Comparison of ENCODE assay signal across 17 cellular contexts in the genomic region with DNA sequence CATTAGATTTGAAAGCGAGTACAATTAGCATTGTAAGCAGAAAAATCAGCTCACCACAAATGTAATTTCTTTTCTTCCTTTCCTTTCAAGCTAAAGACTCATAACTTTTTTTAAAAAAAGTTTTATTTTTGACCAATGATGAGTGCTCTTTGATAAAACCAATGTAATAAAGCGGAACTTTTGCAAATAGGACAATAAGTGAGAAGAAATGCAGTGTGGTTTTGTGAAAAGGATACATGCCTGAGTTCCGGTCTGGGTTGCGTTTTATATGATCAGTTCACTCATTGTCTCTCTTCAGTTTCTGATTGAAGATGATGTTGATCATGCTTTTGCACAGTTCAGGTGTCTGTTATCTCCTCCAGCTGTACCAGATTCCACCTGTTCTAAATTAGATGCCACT.
"Had no signal": no experiment of that assay in that cellular context is flagged by ENCODE, and none has a peak within 500 bp of the region (broad histone marks: within the 10 kb centered on the region; RNA-seq: fewer than 3 reads in every experiment).

No MANE protein-coding gene starts in this region.

- H3K27ac Mint-ChIP-seq: stimulated activated memory B cell treated with anti-CD40 and anti-IgM and Interleukin-4, amounts not matched to agents 10 μg/mL and 1 μg/mL and 100 μg/mL, for 72 hours; WTC11 had no signal

- H3K9ac ChIP-seq: parathyroid adenoma had no signal

- H3K4me3 Mint-ChIP-seq: naive thymus-derived CD8-positive, alpha-beta T cell; stimulated activated memory B cell treated with anti-CD40 and anti-IgM and Interleukin-4, amounts not matched to agents 10 μg/mL and 1 μg/mL and 100 μg/mL, for 72 hours; WTC11 had no signal

- H3K4me3 ChIP-seq: body of pancreas, left ventricle myocardium inferior, thyroid gland had no signal

- ATAC-seq: body of pancreas; naive thymus-derived CD8-positive, alpha-beta T cell; stimulated activated memory B cell treated with anti-CD40 and anti-IgM and Interleukin-4, amounts not matched to agents 10 μg/mL and 1 μg/mL and 100 μg/mL, for 72 hours; WTC11 had no signal

- H3K36me3 ChIP-seq: left ventricle myocardium inferior, neutrophil, thyroid gland had no signal

- H3K9me3 ChIP-seq: body of pancreas, left ventricle myocardium inferior, neutrophil, thyroid gland had no signal

- DNase-seq: activated CD8-positive, alpha-beta memory T cell treated with anti-CD3 and anti-CD28 coated beads, Interleukin-2, amount 50 U/mL, for 4 hours; activated effector memory CD4-positive, alpha-beta T cell treated with Interleukin-2 at 50 U/mL for 16 hours; activated naive CD4-positive, alpha-beta T cell treated with anti-CD3 and anti-CD28 coated beads, Interleukin-2, amount 50 U/mL, for 16 hours; amniotic stem cell; body of pancreas; caudate nucleus; cortex of kidney; effector CD4-positive, alpha-beta T cell; foreskin fibroblast; left ventricle myocardium inferior; naive thymus-derived CD8-positive, alpha-beta T cell; thyroid gland had no signal

- FAIRE-seq: TTC549 had no signal

- H3K27me3 ChIP-seq: body of pancreas, neutrophil, thyroid gland had no signal

- H3K4me1 ChIP-seq: body of pancreas, left ventricle myocardium inferior, parathyroid adenoma, thyroid gland had no signal

- H3K36me3 Mint-ChIP-seq: WTC11 had no signal

- H3K27me3 Mint-ChIP-seq: naive thymus-derived CD8-positive, alpha-beta T cell; stimulated activated memory B cell treated with anti-CD40 and anti-IgM and Interleukin-4, amounts not matched to agents 10 μg/mL and 1 μg/mL and 100 μg/mL, for 72 hours had no signal

- H2AFZ ChIP-seq: parathyroid adenoma had no signal

- H3K9me3 Mint-ChIP-seq: naive thymus-derived CD8-positive, alpha-beta T cell; stimulated activated memory B cell treated with anti-CD40 and anti-IgM and Interleukin-4, amounts not matched to agents 10 μg/mL and 1 μg/mL and 100 μg/mL, for 72 hours; WTC11 had no signal

- H3K27ac ChIP-seq: body of pancreas, left ventricle myocardium inferior, neutrophil, parathyroid adenoma, thyroid gland had no signal
